ENCODE assay signal across 28 cellular contexts in genomic region chr3:54168451-54168850, GRCh38. TPM values are rescaled to one million over a fixed set of nuclear protein-coding genes. Genes with fewer than 3 reads are reported as not detected.
"Had no signal": no experiment of that assay in that cellular context is flagged by ENCODE, and none has a peak within 500 bp of the region (broad histone marks: within the 10 kb centered on the region; RNA-seq: fewer than 3 reads in every experiment).

No MANE protein-coding gene starts in this region.

- H3K27ac ChIP-seq: cardiac muscle cell, KMS-11, Peyer's patch, RWPE1, SJCRH30, VCaP had no signal

- H3K36me3 Mint-ChIP-seq: activated naive CD8-positive, alpha-beta T cell; brain had no signal

- H3K27ac Mint-ChIP-seq: activated CD8-positive, alpha-beta T cell treated with anti-CD3 and anti-CD28 coated beads, Interleukin-2, amount 10 ng/mL, durations not matched to agents 7 days and 5 days; activated naive CD8-positive, alpha-beta T cell; brain had no signal

- DNase-seq: activated CD4-positive, alpha-beta T cell treated with anti-CD3 and anti-CD28 coated beads for 48 hours; activated CD4-positive, alpha-beta T cell treated with anti-CD3 and anti-CD28 coated beads, Interleukin-2, amount 50 U/mL, for 4 hours; activated CD8-positive, alpha-beta memory T cell treated with anti-CD3 and anti-CD28 coated beads, Interleukin-2, amount 50 U/mL, for 48 hours; activated CD8-positive, alpha-beta T cell treated with anti-CD3 and anti-CD28 coated beads, Interleukin-2, amount 10 ng/mL, durations not matched to agents 7 days and 5 days; activated effector memory CD4-positive, alpha-beta T cell treated with Interleukin-2 at 50 U/mL for 16 hours; activated naive CD4-positive, alpha-beta T cell treated with Interleukin-2 at 50 U/mL for 16 hours; activated T-cell treated with anti-CD3 and anti-CD28 coated beads, Interleukin-2, amount 50 U/mL, for 1 hour; amygdala; NCI-H1092; NCI-H1417; NCI-H1930; NCI-H2171; NCI-H2227 treated with DMSO at 0.1 percent for 48 hours; NCI-H446 treated with DMSO at 0.1 percent for 48 hours; NCI-H524 treated with DMSO at 0.1 percent for 48 hours; NCI-H82; Peyer's patch; Right ventricle myocardium superior; SJCRH30; SK-N-SH; T-helper 1 cell had no signal

- H3K4me3 ChIP-seq: cardiac muscle cell, Peyer's patch, SJCRH30 had no signal

- H3K4me1 ChIP-seq: Peyer's patch, SJCRH30 had no signal

- H3K36me3 ChIP-seq: cardiac muscle cell, Peyer's patch, SJCRH30 had no signal

- H3K27me3 ChIP-seq: cardiac muscle cell, Peyer's patch, SJCRH30 had no signal

- H3K9me2 ChIP-seq: SK-N-SH had no signal

- H3K9me3 ChIP-seq: Peyer's patch, SJCRH30, SK-N-SH had no signal

- H3K4me3 Mint-ChIP-seq: activated CD8-positive, alpha-beta T cell treated with anti-CD3 and anti-CD28 coated beads, Interleukin-2, amount 10 ng/mL, durations not matched to agents 7 days and 5 days; activated naive CD8-positive, alpha-beta T cell; brain had no signal

- H3K4me2 ChIP-seq: KMS-11, SK-N-SH had no signal

- H3K9ac ChIP-seq: KMS-11, SK-N-SH had no signal

- ATAC-seq: activated CD8-positive, alpha-beta T cell treated with anti-CD3 and anti-CD28 coated beads, Interleukin-2, amount 10 ng/mL, durations not matched to agents 7 days and 5 days had no signal

RNA-seq across cellular contexts. Expression of gene CACNA2D3, which starts 46.1 kb away (rescaled TPM):
- total RNA-seq: activated CD8-positive, alpha-beta T cell treated with anti-CD3 and anti-CD28 coated beads, Interleukin-2, amount 10 ng/mL, durations not matched to agents 7 days and 5 days; T-helper 2 cell treated with Interferon-gamma antibody and Interleukin-4, amounts not matched to agents 100 ng/mL and 5 ng/mL, for 36 hours had no signal
